ENCODE assay signal across 8 cellular contexts in genomic region chr6:147508073-147508870, GRCh38. TPM values are rescaled to one million over a fixed set of nuclear protein-coding genes. Genes with fewer than 3 reads are reported as not detected.
DNase-seq lines count a peak whose midpoint lies in the region; ATAC-seq and TF ChIP-seq lines count a peak whose summit lies in the region.

TSS of gene SAMD5 (plus strand) at chr6:147508690. CDS start at chr6:147508929, 239 bp downstream.

- H3K4me1 ChIP-seq in skeletal muscle tissue (ENCODE audit: control insufficient read depth in 3 of 3, insufficient read depth in 3 of 3, low read length in 3 of 3): peaks cover 9 to 20% (median 16%) of the 10 kb centered on the region in 3 donors

- no peak for TF ChIP-seq CTCF in AG09309 (IDR thresholded peaks at IDR 0.05; ENCODE audit: control insufficient read depth, insufficient read depth, low read depth, low read length, missing control alignments)

- in situ Hi-C loops in G401 (cut with HindIII; ENCODE audit: low sequenced_read_pairs): no loop called here

- peaks cover 14 to 41% (median 40%) of the 10 kb centered on the region in 3 donors for H3K27me3 ChIP-seq in skeletal muscle tissue (ENCODE audit: control insufficient read depth in 3 of 3, insufficient read depth in 3 of 3, low read length in 3 of 3)

- H3K27ac ChIP-seq in caudate nucleus (ENCODE audit: low read depth, low read length) (no peak within 1 kb of the TSS), skeletal muscle tissue (ENCODE audit: low read depth, low read length) (no peak within 1 kb of the TSS)

- DNase-seq in AG09309 (ENCODE audit: low read depth) (peak; percentile 31), caudate nucleus (lab: John Stamatoyannopoulos, UW) (peak in 34 of 61 donors; percentile 10 to 72 (median 40)), iPS-NIHi7 (ENCODE audit: extremely low spot score) (peak; percentile 84), G401 (ENCODE audit: low spot score) (no peak)

- H3K9ac ChIP-seq in skeletal muscle tissue (ENCODE audit: low read depth in 1 of 3, low read length in 3 of 3): peak within 1 kb of the TSS; percentile 57 to 72 (median 59)

- ATAC-seq in GM18858 (IDR thresholded peaks at IDR 0.05; ENCODE audit: unreplicated experiment) (peak; percentile 41), HG03108 (IDR thresholded peaks at IDR 0.05; ENCODE audit: unreplicated experiment) (peak; percentile 48)

- H3K9me3 ChIP-seq in skeletal muscle tissue (ENCODE audit: control insufficient read depth in 3 of 3, low read length in 3 of 3): no peaks in the 10 kb centered on the region

- H3K36me3 ChIP-seq in skeletal muscle tissue (ENCODE audit: control insufficient read depth in 3 of 3, insufficient read depth in 3 of 3, low read length in 3 of 3): no peaks in the 10 kb centered on the region

- H3K4me3 ChIP-seq in AG09309 (ENCODE audit: control insufficient read depth, low read depth, low read length) (peak within 1 kb of the TSS; percentile 96), skeletal muscle tissue (ENCODE audit: low read length in 3 of 3) (peak within 1 kb of the TSS; percentile 68 to 78 (median 71))

TF ChIP-seq in PFSK-1, 5 proteins besides CTCF, POLR2A, EP300 and RAD21:
- TF ChIP-seq POLR2AphosphoS5 (IDR thresholded peaks at IDR 0.05; ENCODE audit: low read depth, low read length) (peak; percentile 33; the same call in 1 of the 2 replicates), TAF1 (IDR thresholded peaks at IDR 0.05; ENCODE audit: borderline replicate concordance, insufficient read depth, low read length) (0 out of 2 replicates have a peak, but pooled peaks have one; percentile 47), FOXP2 (optimal IDR thresholded peaks at IDR 0.05; ENCODE audit: borderline replicate concordance, extremely low read depth, extremely low read length, insufficient read depth) (peak; percentile 61), SIN3A (IDR thresholded peaks at IDR 0.05; ENCODE audit: borderline replicate concordance, insufficient read depth, low read length) (0 out of 2 replicates have a peak, but pooled peaks have one; percentile 41), REST (IDR thresholded peaks at IDR 0.05; ENCODE audit: insufficient read depth in 1 of 2, low read depth in 2 of 2, low read length in 2 of 2) (peak in 1 of 2 experiments; percentile 43; a peak in 1 of 4 replicates)

RNA-seq across cellular contexts. Expression of gene SAMD5, which starts in this region (rescaled TPM):
- 14.7 TPM for polyA plus RNA-seq in PFSK-1 (2012; ENCODE audit: insufficient read length, low read depth)
- 2.1 TPM for total RNA-seq in skeletal muscle tissue
- under 0.01 TPM in 1 of 2 replicates, not detected in the other for total RNA-seq in G401 (2014; rRNA removed; shearing (Covaris generic))
